Comparison of ENCODE assay signal across 24 cellular contexts in genomic region chr17:21018894-21019293, GRCh38.
"Had no signal": no experiment of that assay in that cellular context is flagged by ENCODE, and none has a peak within 500 bp of the region (broad histone marks: within the 10 kb centered on the region; RNA-seq: fewer than 3 reads in every experiment).

No MANE protein-coding gene starts in this region.

- H3K9me3 Mint-ChIP-seq: activated CD4-positive, alpha-beta memory T cell treated with anti-CD3 and anti-CD28 coated beads for 36 hours; activated naive CD4-positive, alpha-beta T cell treated with anti-CD3 and anti-CD28 coated beads, Interleukin-2, amount 50 U/mL, for 72 hours; brain; stimulated activated naive CD8-positive, alpha-beta T cell treated with anti-CD3 and anti-CD28 coated beads, Interleukin-15, amount 100 ng/mL, for 72 hours; T-helper 1 cell treated with Interleukin-12 subunit alpha and Interleukin-12 subunit beta and Interleukin-4 antibody, amounts not matched to agents 30 μg/mL and 1 μg/mL, for 36 hours; WTC11 had no signal

- H3K27me3 Mint-ChIP-seq: activated CD4-positive, alpha-beta memory T cell treated with anti-CD3 and anti-CD28 coated beads for 36 hours; activated CD8-positive, alpha-beta memory T cell treated with anti-CD3 and anti-CD28 coated beads, Interleukin-2, amount 10 ng/mL, durations not matched to agents 7 days and 5 days; stimulated activated naive CD8-positive, alpha-beta T cell treated with anti-CD3 and anti-CD28 coated beads, Interleukin-15, amount 100 ng/mL, for 72 hours had no signal

- H3K9me3 ChIP-seq: esophagus squamous epithelium, gastrocnemius medialis, heart left ventricle, right atrium auricular region, transverse colon, vagina had no signal

- H3K27ac Mint-ChIP-seq: activated CD4-positive, alpha-beta memory T cell treated with anti-CD3 and anti-CD28 coated beads for 36 hours; activated CD8-positive, alpha-beta memory T cell treated with anti-CD3 and anti-CD28 coated beads, Interleukin-2, amount 10 ng/mL, durations not matched to agents 7 days and 5 days; stimulated activated naive CD8-positive, alpha-beta T cell treated with anti-CD3 and anti-CD28 coated beads, Interleukin-15, amount 100 ng/mL, for 72 hours; T-helper 1 cell treated with Interleukin-12 subunit alpha and Interleukin-12 subunit beta and Interleukin-4 antibody, amounts not matched to agents 30 μg/mL and 1 μg/mL, for 36 hours; WTC11 had no signal

- FAIRE-seq: colon, islet of Langerhans had no signal

- H3K4me3 ChIP-seq: esophagus squamous epithelium, gastrocnemius medialis, heart left ventricle, right atrium auricular region, transverse colon, vagina had no signal

- H3K27me3 ChIP-seq: esophagus squamous epithelium, gastrocnemius medialis, heart left ventricle, right atrium auricular region, transverse colon, vagina had no signal

- DNase-seq: activated CD4-positive, alpha-beta memory T cell treated with anti-CD3 and anti-CD28 coated beads for 36 hours; activated CD4-positive, alpha-beta T cell treated with anti-CD3 and anti-CD28 coated beads for 48 hours; activated CD8-positive, alpha-beta memory T cell treated with anti-CD3 and anti-CD28 coated beads, Interleukin-2, amount 10 ng/mL, durations not matched to agents 7 days and 5 days; activated T-cell treated with anti-CD3 and anti-CD28 coated beads for 4 hours; aorta; central memory CD4-positive, alpha-beta T cell; effector memory CD4-positive, alpha-beta T cell; esophagus squamous epithelium; gastrocnemius medialis; heart left ventricle; nucleus accumbens; stimulated activated CD4-positive, alpha-beta T cell treated with anti-CD3 and anti-CD28 coated beads, Interleukin-12 subunit alpha, Interleukin-12 subunit beta, amount 100 ng/mL, for 4 hours; stimulated activated CD4-positive, alpha-beta T cell treated with anti-CD3 and anti-CD28 coated beads, Interleukin-4, amount 100 ng/mL, for 4 hours; stimulated activated naive CD8-positive, alpha-beta T cell treated with anti-CD3 and anti-CD28 coated beads, Interleukin-15, amount 100 ng/mL, for 72 hours; T1000; transverse colon had no signal

- H3K27ac ChIP-seq: right atrium auricular region, vagina had no signal

- H3K4me3 Mint-ChIP-seq: activated CD4-positive, alpha-beta memory T cell treated with anti-CD3 and anti-CD28 coated beads for 36 hours; activated CD8-positive, alpha-beta memory T cell treated with anti-CD3 and anti-CD28 coated beads, Interleukin-2, amount 10 ng/mL, durations not matched to agents 7 days and 5 days; brain; stimulated activated naive CD8-positive, alpha-beta T cell treated with anti-CD3 and anti-CD28 coated beads, Interleukin-15, amount 100 ng/mL, for 72 hours; T-helper 1 cell treated with Interleukin-12 subunit alpha and Interleukin-12 subunit beta and Interleukin-4 antibody, amounts not matched to agents 30 μg/mL and 1 μg/mL, for 36 hours; WTC11 had no signal

- ATAC-seq: activated CD8-positive, alpha-beta memory T cell treated with anti-CD3 and anti-CD28 coated beads, Interleukin-2, amount 10 ng/mL, durations not matched to agents 7 days and 5 days; activated naive CD4-positive, alpha-beta T cell treated with anti-CD3 and anti-CD28 coated beads, Interleukin-2, amount 50 U/mL, for 72 hours; gastrocnemius medialis; heart left ventricle; stimulated activated naive CD8-positive, alpha-beta T cell treated with anti-CD3 and anti-CD28 coated beads, Interleukin-15, amount 100 ng/mL, for 72 hours; WTC11 had no signal
